17 cellular contexts compared by ENCODE assay signal in the genomic region with DNA sequence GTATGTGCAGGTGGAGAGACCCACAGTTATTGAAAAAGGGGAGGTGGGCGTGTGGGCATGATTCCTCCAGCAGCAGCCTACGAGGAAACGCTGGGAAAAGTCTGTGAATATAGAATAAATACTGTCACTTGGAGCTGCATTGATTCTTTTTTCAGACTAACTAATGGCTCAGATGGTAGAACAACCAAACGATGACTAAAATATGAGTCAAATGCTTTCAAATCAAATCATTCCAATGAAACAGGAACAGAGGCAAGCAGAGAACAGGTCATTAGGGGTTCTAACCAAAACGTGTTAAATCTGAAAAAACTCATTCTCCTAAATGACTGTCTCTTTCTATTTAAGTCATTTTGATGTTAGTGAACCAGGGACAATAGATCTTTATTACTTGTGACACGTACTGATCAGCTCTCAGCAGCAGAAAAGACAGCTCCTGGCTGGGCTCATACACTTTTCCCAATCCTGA. TPM values are rescaled to one million over a fixed set of nuclear protein-coding genes. Genes with fewer than 3 reads are reported as not detected.
DNase-seq lines count a peak whose midpoint lies in the region; ATAC-seq, FAIRE-seq and TF ChIP-seq lines count a peak whose summit lies in the region.
"Had no signal": no experiment of that assay in that cellular context is flagged by ENCODE, and none has a peak within 500 bp of the region (broad histone marks: within the 10 kb centered on the region; RNA-seq: fewer than 3 reads in every experiment).

No MANE protein-coding gene starts in this region.

- H3K79me2 ChIP-seq in GM12878 (ENCODE audit: control insufficient read depth, insufficient read depth, low read length), result no peaks in the 10 kb centered on the region

- peaks cover 6% of the 10 kb centered on the region for H3K27me3 Mint-ChIP-seq in activated CD4-positive, alpha-beta T cell treated with anti-CD3 and anti-CD28 coated beads for 36 hours
- no peaks in the 10 kb centered on the region for H3K27me3 Mint-ChIP-seq in activated CD4-positive, alpha-beta T cell treated with anti-CD3 and anti-CD28 coated beads, Interleukin-2, amount 10 ng/mL, durations not matched to agents 7 days and 5 days

- in situ Hi-C loops in GM12878 (cut with MboI), result no loop called here

- H3K27ac ChIP-seq in GM12878 (ENCODE audit: control insufficient read depth, insufficient read depth), result no peak overlapping the region
- H3K27ac ChIP-seq: 22Rv1, pancreas, upper lobe of left lung had no signal

- H3K9me3 ChIP-seq in GM12878 (replicated peaks; ENCODE audit: control insufficient read depth, insufficient read depth, low read length), result no peaks in the 10 kb centered on the region
- H3K9me3 ChIP-seq: pancreas, upper lobe of left lung had no signal

- H3K36me3 Mint-ChIP-seq in activated CD4-positive, alpha-beta T cell treated with anti-CD3 and anti-CD28 coated beads for 36 hours (ENCODE audit: low read depth), result no peaks in the 10 kb centered on the region
- H3K36me3 Mint-ChIP-seq in activated CD4-positive, alpha-beta T cell treated with anti-CD3 and anti-CD28 coated beads, Interleukin-2, amount 10 ng/mL, durations not matched to agents 7 days and 5 days (ENCODE audit: low read depth), result no peaks in the 10 kb centered on the region

- TF ChIP-seq CTCF in GM12878 (IDR thresholded peaks at IDR 0.05 in 2 of 3, conservative IDR thresholded peaks at IDR 0.05 in 1 of 3; ENCODE audit: control insufficient read depth in 2 of 3, extremely low read depth in 1 of 3, insufficient read depth in 1 of 3, low read depth in 3 of 3, low read length in 3 of 3), result no peak

- WGBS in GM12878 (ENCODE audit: insufficient coverage, insufficient replicate concordance, low lambda C conversion rate, missing lambda C conversion rate), result 0% methylated on average over 6 of the region's 6 CpGs

- H2AFZ ChIP-seq in GM12878 (ENCODE audit: control insufficient read depth, low read depth, low read length), result no peak overlapping the region

- no peaks in the 10 kb centered on the region for H3K36me3 ChIP-seq in GM12878 (ENCODE audit: control insufficient read depth in 2 of 2, insufficient read depth in 2 of 2, low read length in 1 of 2)
- H3K36me3 ChIP-seq: pancreas had no signal

- H3K4me2 ChIP-seq in GM12878 (ENCODE audit: control insufficient read depth, insufficient read depth), result no peak overlapping the region

- no peaks in the 10 kb centered on the region for H3K4me1 Mint-ChIP-seq in activated CD4-positive, alpha-beta T cell treated with anti-CD3 and anti-CD28 coated beads for 36 hours
- H3K4me1 Mint-ChIP-seq in activated CD4-positive, alpha-beta T cell treated with anti-CD3 and anti-CD28 coated beads, Interleukin-2, amount 10 ng/mL, durations not matched to agents 7 days and 5 days, result no peaks in the 10 kb centered on the region

- H3K27ac Mint-ChIP-seq in activated CD4-positive, alpha-beta T cell treated with anti-CD3 and anti-CD28 coated beads for 36 hours, result no peak overlapping the region
- H3K27ac Mint-ChIP-seq in activated CD4-positive, alpha-beta T cell treated with anti-CD3 and anti-CD28 coated beads, Interleukin-2, amount 10 ng/mL, durations not matched to agents 7 days and 5 days, result no peak overlapping the region

- H3K4me3 Mint-ChIP-seq in activated CD4-positive, alpha-beta T cell treated with anti-CD3 and anti-CD28 coated beads for 36 hours, result no peak overlapping the region
- no peak overlapping the region for H3K4me3 Mint-ChIP-seq in activated CD4-positive, alpha-beta T cell treated with anti-CD3 and anti-CD28 coated beads, Interleukin-2, amount 10 ng/mL, durations not matched to agents 7 days and 5 days

- TF ChIP-seq RAD21 in GM12878 (IDR thresholded peaks at IDR 0.05; ENCODE audit: insufficient read depth, low read depth, low read length), result no peak

- intact Hi-C loops in activated CD4-positive, alpha-beta T cell treated with anti-CD3 and anti-CD28 coated beads for 36 hours (cut with DNase I, micrococcal nuclease), result no loop called here
- intact Hi-C loops in GM12878 (cut with micrococcal nuclease; ENCODE audit: unreplicated experiment), result no loop called here

- no peaks in the 10 kb centered on the region for H4K20me1 ChIP-seq in GM12878 (ENCODE audit: control insufficient read depth, insufficient read depth)

- SMC1A ChIA-PET in GM12878 (lab: Charles Lee; ENCODE audit: uncharacterized antibody, unreplicated experiment), result interaction anchor here (1.7 kb wide), 1 partner anchor 12 kb away, joined by 3 read pairs; no protein-coding TSS in a partner anchor

- RAD21 ChIA-PET in GM12878 (lab: Charles Lee; ENCODE audit: unreplicated experiment), result interaction anchor here (1.0 kb wide), 1 partner anchor 51 kb away, joined by 3 read pairs; no protein-coding TSS in a partner anchor

- FAIRE-seq in GM12878 (lab: Jason Lieb, UNC), result no peak
- FAIRE-seq: pancreas had no signal

- peaks cover 0 to 1% of the 10 kb centered on the region in 2 experiments; a peak in 1 of 4 replicates for H3K27me3 ChIP-seq in GM12878 (replicated peaks in 1 of 2; ENCODE audit: control insufficient read depth in 2 of 2, insufficient read depth in 2 of 2, low read length in 1 of 2)
- H3K27me3 ChIP-seq: pancreas, upper lobe of left lung had no signal

- peak; percentile 26 for ATAC-seq in activated CD4-positive, alpha-beta T cell treated with anti-CD3 and anti-CD28 coated beads for 36 hours
- ATAC-seq in HG03039 (IDR thresholded peaks at IDR 0.05; ENCODE audit: unreplicated experiment), result peak; percentile 74
- ATAC-seq in GM12878, result peak; percentile 89
- no peak for ATAC-seq in HG02588 (IDR thresholded peaks at IDR 0.05; ENCODE audit: unreplicated experiment)
- no peak for ATAC-seq in HG02623 (IDR thresholded peaks at IDR 0.05; ENCODE audit: unreplicated experiment)
- ATAC-seq: left lobe of liver, pancreas had no signal

- H3K9me3 Mint-ChIP-seq in activated CD4-positive, alpha-beta T cell treated with anti-CD3 and anti-CD28 coated beads for 36 hours (ENCODE audit: low read depth), result no peaks in the 10 kb centered on the region
- H3K9me3 Mint-ChIP-seq in activated CD4-positive, alpha-beta T cell treated with anti-CD3 and anti-CD28 coated beads, Interleukin-2, amount 10 ng/mL, durations not matched to agents 7 days and 5 days, result no peaks in the 10 kb centered on the region

- no peaks in the 10 kb centered on the region for H3K4me1 ChIP-seq in GM12878 (ENCODE audit: control insufficient read depth, insufficient read depth, low read length)
- H3K4me1 ChIP-seq: pancreas, upper lobe of left lung had no signal

- POLR2A ChIA-PET in activated CD4-positive, alpha-beta T cell treated with anti-CD3 and anti-CD28 coated beads for 36 hours (lab: Charles Lee), result no interaction called here
- POLR2A ChIA-PET in activated CD4-positive, alpha-beta T cell treated with anti-CD3 and anti-CD28 coated beads, Interleukin-2, amount 10 ng/mL, durations not matched to agents 7 days and 5 days (lab: Charles Lee), result no interaction called here
- POLR2A ChIA-PET in GM12878 (lab: Charles Lee), result no interaction called here

- no TSS peak for BruUV-seq in GM12878 (replicated peaks; lab: Mats Ljungman, UMichigan)

- H3K4me3 ChIP-seq in GM12878, result no peak overlapping the region
- H3K4me3 ChIP-seq: pancreas, upper lobe of left lung had no signal

- H3K9ac ChIP-seq in GM12878 (ENCODE audit: control insufficient read depth, insufficient read depth, low read length), result no peak overlapping the region

- no peak for DNase-seq in activated CD4-positive, alpha-beta T cell treated with anti-CD3 and anti-CD28 coated beads for 36 hours
- DNase-seq in activated CD4-positive, alpha-beta T cell treated with anti-CD3 and anti-CD28 coated beads, Interleukin-2, amount 10 ng/mL, durations not matched to agents 7 days and 5 days, result no peak
- no peak for DNase-seq in GM12878 (ENCODE audit: low read depth, low spot score)
- DNase-seq in superior temporal gyrus (ENCODE audit: extremely low spot score), result peak; percentile 47
- no peak for DNase-seq in NCI-H2081 (lab: John Stamatoyannopoulos, UW)
- DNase-seq: activated effector memory CD4-positive, alpha-beta T cell treated with Interleukin-2 at 50 U/mL for 16 hours; cerebellar nuclear complex; foreskin melanocyte; KBM-7; pancreas; SHP77; upper lobe of left lung had no signal

- CTCF ChIA-PET in activated CD4-positive, alpha-beta T cell treated with anti-CD3 and anti-CD28 coated beads for 36 hours (lab: Charles Lee), result no interaction called here
- CTCF ChIA-PET in activated CD4-positive, alpha-beta T cell treated with anti-CD3 and anti-CD28 coated beads, Interleukin-2, amount 10 ng/mL, durations not matched to agents 7 days and 5 days (lab: Charles Lee), result no interaction called here
- CTCF ChIA-PET in GM12878 (lab: Yijun Ruan, JAX), result interaction anchor here (0.5 kb wide), 1 partner anchor 46 kb away, joined by 3 read pairs; no protein-coding TSS in a partner anchor

- peak in 1 of 2 experiments; percentile 55; a peak in 1 of 4 replicates for TF ChIP-seq EP300 in GM12878 (IDR thresholded peaks at IDR 0.05; ENCODE audit: borderline replicate concordance in 1 of 2, control insufficient read depth in 1 of 2, low read depth in 2 of 2, low read length in 2 of 2)

- TF ChIP-seq POLR2A in GM12878 (IDR thresholded peaks at IDR 0.05; ENCODE audit: low read depth, low read length), result no peak

RNA-seq across cellular contexts. Expression of a gene that starts 35.1 kb away (rescaled TPM):
- total RNA-seq in activated CD4-positive, alpha-beta T cell treated with anti-CD3 and anti-CD28 coated beads for 36 hours, result not detected
- total RNA-seq in activated CD4-positive, alpha-beta T cell treated with anti-CD3 and anti-CD28 coated beads, Interleukin-2, amount 10 ng/mL, durations not matched to agents 7 days and 5 days, result under 1 TPM in 1 of 2 experiments, not detected in 1; 0.23 TPM
- total RNA-seq in GM12878 (2013; cell fraction: nucleolus; rRNA removed), result 0.27 TPM in 1 of 2 replicates, not detected in the other
- total RNA-seq in GM12878 (2014; rRNA removed) (0.17 and 0.38 TPM in 2 replicates), GM12878 (2014; rRNA removed; fragmentation: Illumina TruSeq; extraction: Trizol) (0.13 and 0.14 TPM in 2 replicates), GM12878 (2021) (0.10 and 0.21 TPM in 2 replicates)
- not detected for polyA plus RNA-seq in GM12878 (2011; ENCODE audit: low read depth)
- polyA plus RNA-seq in GM12878 (2011; rRNA removed) (0.94 and 1.7 TPM in 2 replicates), GM12878 (2014; fragmentation: Illumina TruSeq; extraction: Trizol) (0.08 and 0.18 TPM in 2 replicates), GM12878 (2014; fragmentation: Nextera tagmentation; extraction: Ambion mirVana) (not detected), GM12878 (2014; rRNA removed) (0.22 and 0.38 TPM in 2 replicates), GM12878 (2016; fragmentation: Nextera tagmentation; extraction: Ambion mirVana) (under 1 TPM; 0.11 to 0.18 TPM)
- polyA plus RNA-seq in GM12878 (2011; cell fraction: cytosol; rRNA removed), result 1.1 and 1.2 TPM in 2 replicates
- 3.0 TPM in 2 replicates for polyA plus RNA-seq in GM12878 (2011; cell fraction: nucleus; rRNA removed)
- not detected in 2 replicates for polyA plus RNA-seq in GM12878 (2012)
- polyA minus RNA-seq in GM12878 (2011; rRNA and poly(A)+ RNA removed), result 0.57 and 0.80 TPM in 2 replicates
- 0.42 and 0.67 TPM in 2 replicates for polyA minus RNA-seq in GM12878 (2011; cell fraction: cytosol; rRNA and poly(A)+ RNA removed)
- 1.6 and 1.9 TPM in 2 replicates for polyA minus RNA-seq in GM12878 (2011; cell fraction: nucleus; rRNA and poly(A)+ RNA removed)

Comparison
In these comparisons a context has a peak if more than half of its experiments do, and no peak if none do; other contexts are left out.
1. ATAC-seq: peak in activated CD4-positive, alpha-beta T cell treated with anti-CD3 and anti-CD28 coated beads for 36 hours (single experiment), HG03039 (single experiment) and GM12878 (single experiment); none in HG02588 (single experiment) and HG02623 (single experiment).